In genomic region chr10:50623299-50624153, GRCh38 we compare ENCODE assay signal across 1 cellular context.
TF ChIP-seq lines count a peak whose summit lies in the region.

Gene SGMS1, minus strand, starts transcription at chr10:50623956. Its CDS starts 279,842 bp downstream, at chr10:50344114.

TF ChIP-seq in HepG2, 621 proteins besides CTCF, POLR2A, EP300 and RAD21 (continued from another document and continues in another):
- TF ChIP-seq, protein P1, sequence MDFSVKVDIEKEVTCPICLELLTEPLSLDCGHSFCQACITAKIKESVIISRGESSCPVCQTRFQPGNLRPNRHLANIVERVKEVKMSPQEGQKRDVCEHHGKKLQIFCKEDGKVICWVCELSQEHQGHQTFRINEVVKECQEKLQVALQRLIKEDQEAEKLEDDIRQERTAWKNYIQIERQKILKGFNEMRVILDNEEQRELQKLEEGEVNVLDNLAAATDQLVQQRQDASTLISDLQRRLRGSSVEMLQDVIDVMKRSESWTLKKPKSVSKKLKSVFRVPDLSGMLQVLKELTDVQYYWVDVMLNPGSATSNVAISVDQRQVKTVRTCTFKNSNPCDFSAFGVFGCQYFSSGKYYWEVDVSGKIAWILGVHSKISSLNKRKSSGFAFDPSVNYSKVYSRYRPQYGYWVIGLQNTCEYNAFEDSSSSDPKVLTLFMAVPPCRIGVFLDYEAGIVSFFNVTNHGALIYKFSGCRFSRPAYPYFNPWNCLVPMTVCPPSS (IDR thresholded peaks at IDR 0.05), result no peak
- TF ChIP-seq ZMAT3 (CRISPR knock-in tag; conservative IDR thresholded peaks at IDR 0.05) (peak; percentile 83), NCOR1 (IDR thresholded peaks at IDR 0.05; ENCODE audit: borderline replicate concordance, low read length) (no peak), ZNF644 (CRISPR knock-in tag; IDR thresholded peaks at IDR 0.05; ENCODE audit: low read depth) (no peak), ELF1 (CRISPR knock-in tag; IDR thresholded peaks at IDR 0.05) (no peak), ZFY (CRISPR knock-in tag; IDR thresholded peaks at IDR 0.05) (no peak), KLF13 (CRISPR knock-in tag; IDR thresholded peaks at IDR 0.05) (no peak), ASH2L (IDR thresholded peaks at IDR 0.05; ENCODE audit: insufficient read length, low read depth, low read length) (peak; percentile 44), KLF11 (CRISPR knock-in tag; IDR thresholded peaks at IDR 0.05) (no peak), NFE2 (CRISPR knock-in tag; IDR thresholded peaks at IDR 0.05) (no peak), ZNF180 (CRISPR knock-in tag; IDR thresholded peaks at IDR 0.05; ENCODE audit: borderline replicate concordance, low read depth) (no peak), HNRNPLL (IDR thresholded peaks at IDR 0.05; ENCODE audit: low read depth, low read length, poor library complexity, severe bottlenecking) (no peak), HIVEP1 (CRISPR knock-in tag; IDR thresholded peaks at IDR 0.05) (no peak), ZIK1 (CRISPR knock-in tag; IDR thresholded peaks at IDR 0.05; ENCODE audit: borderline replicate concordance, low read depth) (no peak), ZNF235 (CRISPR knock-in tag; IDR thresholded peaks at IDR 0.05; ENCODE audit: borderline replicate concordance) (no peak), MBD4 (IDR thresholded peaks at IDR 0.05; ENCODE audit: borderline replicate concordance, low read length) (no peak), CHCHD3 (CRISPR knock-in tag; IDR thresholded peaks at IDR 0.05) (no peak; the same call in 1 of the 2 replicates), FLYWCH1 (CRISPR knock-in tag; IDR thresholded peaks at IDR 0.05) (no peak), U2AF1 (optimal IDR thresholded peaks at IDR 0.05; ENCODE audit: low read depth, low read length) (no peak), MYNN (CRISPR knock-in tag; IDR thresholded peaks at IDR 0.05; ENCODE audit: low read depth) (no peak), ZNF101 (CRISPR knock-in tag; IDR thresholded peaks at IDR 0.05; ENCODE audit: borderline replicate concordance, low read depth) (no peak), ZNF724P (CRISPR knock-in tag; IDR thresholded peaks at IDR 0.05; ENCODE audit: borderline replicate concordance) (peak; percentile 57; the same call in 1 of the 2 replicates), ZZZ3 (CRISPR knock-in tag; IDR thresholded peaks at IDR 0.05; ENCODE audit: borderline replicate concordance) (0 out of 2 replicates have a peak, but pooled peaks have one; percentile 15), ZNF34 (CRISPR knock-in tag; IDR thresholded peaks at IDR 0.05; ENCODE audit: borderline replicate concordance) (0 out of 2 replicates have a peak, but pooled peaks have one; percentile 25), ZNF558 (CRISPR knock-in tag; IDR thresholded peaks at IDR 0.05; ENCODE audit: borderline replicate concordance) (no peak), POLR2G (IDR thresholded peaks at IDR 0.05; ENCODE audit: low read depth, low read length) (peak; percentile 37), JUNB (CRISPR knock-in tag; IDR thresholded peaks at IDR 0.05; ENCODE audit: borderline replicate concordance) (no peak), TAF15 (IDR thresholded peaks at IDR 0.05; ENCODE audit: low read depth, low read length, poor library complexity, severe bottlenecking) (no peak), ATF2 (CRISPR knock-in tag; IDR thresholded peaks at IDR 0.05) (0 out of 2 replicates have a peak, but pooled peaks have one; percentile 11), SPEN (CRISPR knock-in tag; IDR thresholded peaks at IDR 0.05; ENCODE audit: low read depth) (no peak), TEF (CRISPR knock-in tag; IDR thresholded peaks at IDR 0.05) (no peak), RBFOX2 (IDR thresholded peaks at IDR 0.05; ENCODE audit: low read depth, low read length) (peak; percentile 77), SP1 (IDR thresholded peaks at IDR 0.05) (no peak), SP1 (CRISPR knock-in tag; IDR thresholded peaks at IDR 0.05) (peak; percentile 75), PLRG1 (conservative IDR thresholded peaks at IDR 0.05) (no peak), SKI (IDR thresholded peaks at IDR 0.05; ENCODE audit: partially characterized antibody) (peak; percentile 17)
- TF ChIP-seq, protein P2, sequence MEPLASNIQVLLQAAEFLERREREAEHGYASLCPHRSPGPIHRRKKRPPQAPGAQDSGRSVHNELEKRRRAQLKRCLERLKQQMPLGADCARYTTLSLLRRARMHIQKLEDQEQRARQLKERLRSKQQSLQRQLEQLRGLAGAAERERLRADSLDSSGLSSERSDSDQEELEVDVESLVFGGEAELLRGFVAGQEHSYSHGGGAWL (CRISPR knock-in tag; IDR thresholded peaks at IDR 0.05), result no peak
- TF ChIP-seq, protein P3, sequence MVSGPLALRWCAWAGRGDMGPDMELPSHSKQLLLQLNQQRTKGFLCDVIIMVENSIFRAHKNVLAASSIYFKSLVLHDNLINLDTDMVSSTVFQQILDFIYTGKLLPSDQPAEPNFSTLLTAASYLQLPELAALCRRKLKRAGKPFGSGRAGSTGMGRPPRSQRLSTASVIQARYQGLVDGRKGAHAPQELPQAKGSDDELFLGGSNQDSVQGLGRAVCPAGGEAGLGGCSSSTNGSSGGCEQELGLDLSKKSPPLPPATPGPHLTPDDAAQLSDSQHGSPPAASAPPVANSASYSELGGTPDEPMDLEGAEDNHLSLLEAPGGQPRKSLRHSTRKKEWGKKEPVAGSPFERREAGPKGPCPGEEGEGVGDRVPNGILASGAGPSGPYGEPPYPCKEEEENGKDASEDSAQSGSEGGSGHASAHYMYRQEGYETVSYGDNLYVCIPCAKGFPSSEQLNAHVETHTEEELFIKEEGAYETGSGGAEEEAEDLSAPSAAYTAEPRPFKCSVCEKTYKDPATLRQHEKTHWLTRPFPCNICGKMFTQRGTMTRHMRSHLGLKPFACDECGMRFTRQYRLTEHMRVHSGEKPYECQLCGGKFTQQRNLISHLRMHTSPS (CRISPR knock-in tag; IDR thresholded peaks at IDR 0.05; ENCODE audit: low read depth), result no peak; the same call in 1 of the 2 replicates
- TF ChIP-seq, protein P4, sequence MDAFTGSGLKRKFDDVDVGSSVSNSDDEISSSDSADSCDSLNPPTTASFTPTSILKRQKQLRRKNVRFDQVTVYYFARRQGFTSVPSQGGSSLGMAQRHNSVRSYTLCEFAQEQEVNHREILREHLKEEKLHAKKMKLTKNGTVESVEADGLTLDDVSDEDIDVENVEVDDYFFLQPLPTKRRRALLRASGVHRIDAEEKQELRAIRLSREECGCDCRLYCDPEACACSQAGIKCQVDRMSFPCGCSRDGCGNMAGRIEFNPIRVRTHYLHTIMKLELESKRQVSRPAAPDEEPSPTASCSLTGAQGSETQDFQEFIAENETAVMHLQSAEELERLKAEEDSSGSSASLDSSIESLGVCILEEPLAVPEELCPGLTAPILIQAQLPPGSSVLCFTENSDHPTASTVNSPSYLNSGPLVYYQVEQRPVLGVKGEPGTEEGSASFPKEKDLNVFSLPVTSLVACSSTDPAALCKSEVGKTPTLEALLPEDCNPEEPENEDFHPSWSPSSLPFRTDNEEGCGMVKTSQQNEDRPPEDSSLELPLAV (CRISPR knock-in tag; conservative IDR thresholded peaks at IDR 0.05; ENCODE audit: low read depth), result no peak
- TF ChIP-seq, protein P5, sequence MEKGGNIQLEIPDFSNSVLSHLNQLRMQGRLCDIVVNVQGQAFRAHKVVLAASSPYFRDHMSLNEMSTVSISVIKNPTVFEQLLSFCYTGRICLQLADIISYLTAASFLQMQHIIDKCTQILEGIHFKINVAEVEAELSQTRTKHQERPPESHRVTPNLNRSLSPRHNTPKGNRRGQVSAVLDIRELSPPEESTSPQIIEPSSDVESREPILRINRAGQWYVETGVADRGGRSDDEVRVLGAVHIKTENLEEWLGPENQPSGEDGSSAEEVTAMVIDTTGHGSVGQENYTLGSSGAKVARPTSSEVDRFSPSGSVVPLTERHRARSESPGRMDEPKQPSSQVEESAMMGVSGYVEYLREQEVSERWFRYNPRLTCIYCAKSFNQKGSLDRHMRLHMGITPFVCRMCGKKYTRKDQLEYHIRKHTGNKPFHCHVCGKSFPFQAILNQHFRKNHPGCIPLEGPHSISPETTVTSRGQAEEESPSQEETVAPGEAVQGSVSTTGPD (CRISPR knock-in tag; IDR thresholded peaks at IDR 0.05), result no peak
- TF ChIP-seq, protein P6, sequence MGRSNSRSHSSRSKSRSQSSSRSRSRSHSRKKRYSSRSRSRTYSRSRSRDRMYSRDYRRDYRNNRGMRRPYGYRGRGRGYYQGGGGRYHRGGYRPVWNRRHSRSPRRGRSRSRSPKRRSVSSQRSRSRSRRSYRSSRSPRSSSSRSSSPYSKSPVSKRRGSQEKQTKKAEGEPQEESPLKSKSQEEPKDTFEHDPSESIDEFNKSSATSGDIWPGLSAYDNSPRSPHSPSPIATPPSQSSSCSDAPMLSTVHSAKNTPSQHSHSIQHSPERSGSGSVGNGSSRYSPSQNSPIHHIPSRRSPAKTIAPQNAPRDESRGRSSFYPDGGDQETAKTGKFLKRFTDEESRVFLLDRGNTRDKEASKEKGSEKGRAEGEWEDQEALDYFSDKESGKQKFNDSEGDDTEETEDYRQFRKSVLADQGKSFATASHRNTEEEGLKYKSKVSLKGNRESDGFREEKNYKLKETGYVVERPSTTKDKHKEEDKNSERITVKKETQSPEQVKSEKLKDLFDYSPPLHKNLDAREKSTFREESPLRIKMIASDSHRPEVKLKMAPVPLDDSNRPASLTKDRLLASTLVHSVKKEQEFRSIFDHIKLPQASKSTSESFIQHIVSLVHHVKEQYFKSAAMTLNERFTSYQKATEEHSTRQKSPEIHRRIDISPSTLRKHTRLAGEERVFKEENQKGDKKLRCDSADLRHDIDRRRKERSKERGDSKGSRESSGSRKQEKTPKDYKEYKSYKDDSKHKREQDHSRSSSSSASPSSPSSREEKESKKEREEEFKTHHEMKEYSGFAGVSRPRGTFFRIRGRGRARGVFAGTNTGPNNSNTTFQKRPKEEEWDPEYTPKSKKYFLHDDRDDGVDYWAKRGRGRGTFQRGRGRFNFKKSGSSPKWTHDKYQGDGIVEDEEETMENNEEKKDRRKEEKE (IDR thresholded peaks at IDR 0.05), result no peak
- TF ChIP-seq, protein P7, sequence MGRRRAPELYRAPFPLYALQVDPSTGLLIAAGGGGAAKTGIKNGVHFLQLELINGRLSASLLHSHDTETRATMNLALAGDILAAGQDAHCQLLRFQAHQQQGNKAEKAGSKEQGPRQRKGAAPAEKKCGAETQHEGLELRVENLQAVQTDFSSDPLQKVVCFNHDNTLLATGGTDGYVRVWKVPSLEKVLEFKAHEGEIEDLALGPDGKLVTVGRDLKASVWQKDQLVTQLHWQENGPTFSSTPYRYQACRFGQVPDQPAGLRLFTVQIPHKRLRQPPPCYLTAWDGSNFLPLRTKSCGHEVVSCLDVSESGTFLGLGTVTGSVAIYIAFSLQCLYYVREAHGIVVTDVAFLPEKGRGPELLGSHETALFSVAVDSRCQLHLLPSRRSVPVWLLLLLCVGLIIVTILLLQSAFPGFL (CRISPR knock-in tag; IDR thresholded peaks at IDR 0.05), result no peak
- TF ChIP-seq, protein P8, sequence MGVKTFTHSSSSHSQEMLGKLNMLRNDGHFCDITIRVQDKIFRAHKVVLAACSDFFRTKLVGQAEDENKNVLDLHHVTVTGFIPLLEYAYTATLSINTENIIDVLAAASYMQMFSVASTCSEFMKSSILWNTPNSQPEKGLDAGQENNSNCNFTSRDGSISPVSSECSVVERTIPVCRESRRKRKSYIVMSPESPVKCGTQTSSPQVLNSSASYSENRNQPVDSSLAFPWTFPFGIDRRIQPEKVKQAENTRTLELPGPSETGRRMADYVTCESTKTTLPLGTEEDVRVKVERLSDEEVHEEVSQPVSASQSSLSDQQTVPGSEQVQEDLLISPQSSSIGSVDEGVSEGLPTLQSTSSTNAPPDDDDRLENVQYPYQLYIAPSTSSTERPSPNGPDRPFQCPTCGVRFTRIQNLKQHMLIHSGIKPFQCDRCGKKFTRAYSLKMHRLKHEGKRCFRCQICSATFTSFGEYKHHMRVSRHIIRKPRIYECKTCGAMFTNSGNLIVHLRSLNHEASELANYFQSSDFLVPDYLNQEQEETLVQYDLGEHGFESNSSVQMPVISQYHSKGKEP (CRISPR knock-in tag; IDR thresholded peaks at IDR 0.05), result no peak
- TF ChIP-seq, protein P9, sequence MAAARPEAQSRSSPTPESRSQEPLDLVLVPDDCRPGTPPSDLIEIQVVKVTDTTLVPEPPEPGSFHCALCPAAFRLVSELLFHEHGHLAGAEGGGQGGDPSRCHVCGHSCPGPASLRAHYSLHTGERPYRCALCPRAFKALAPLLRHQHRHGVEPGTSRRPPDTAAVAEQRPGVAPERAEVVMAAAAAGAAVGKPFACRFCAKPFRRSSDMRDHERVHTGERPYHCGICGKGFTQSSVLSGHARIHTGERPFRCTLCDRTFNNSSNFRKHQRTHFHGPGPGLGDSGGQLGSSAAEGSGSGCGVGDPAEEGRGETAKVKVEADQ (CRISPR knock-in tag; IDR thresholded peaks at IDR 0.05; ENCODE audit: borderline replicate concordance), result no peak
